9 cellular contexts compared by ENCODE assay signal in genomic region chr14:100025111-100025510, GRCh38. TPM values are rescaled to one million over a fixed set of nuclear protein-coding genes. Genes with fewer than 3 reads are reported as not detected.
DNase-seq lines count a peak whose midpoint lies in the region; ATAC-seq and TF ChIP-seq lines count a peak whose summit lies in the region.
"Had no signal": no experiment of that assay in that cellular context is flagged by ENCODE, and none has a peak within 500 bp of the region (broad histone marks: within the 10 kb centered on the region; RNA-seq: fewer than 3 reads in every experiment).

No MANE protein-coding gene starts in this region.

- ATAC-seq in HG02884 (IDR thresholded peaks at IDR 0.05; ENCODE audit: unreplicated experiment) (peak; percentile 63), GM19455 (IDR thresholded peaks at IDR 0.05; ENCODE audit: unreplicated experiment) (no peak)

- H3K4me3 ChIP-seq in choroid plexus epithelial cell (ENCODE audit: low read depth, low read length) (no peak overlapping the region), neural progenitor cell (no peak overlapping the region)

- DNase-seq in GM03348 (ENCODE audit: low spot score): peak; percentile 44
- DNase-seq in RPMI8226: peak; percentile 19
- peak; percentile 60 for DNase-seq in choroid plexus epithelial cell (ENCODE audit: low read depth)
- DNase-seq in neural progenitor cell (ENCODE audit: low spot score): peak; percentile 57
- no peak for DNase-seq in midbrain (lab: John Stamatoyannopoulos, UW)
- no peak for DNase-seq in NCI-H1092 (lab: John Stamatoyannopoulos, UW)
- DNase-seq: right cardiac atrium had no signal

- H3K4me1 Mint-ChIP-seq in neural progenitor cell: peaks cover 17% of the 10 kb centered on the region

- H3K36me3 Mint-ChIP-seq in neural progenitor cell: peaks cover 17% of the 10 kb centered on the region

- peaks cover 75% of the 10 kb centered on the region for H3K79me2 ChIP-seq in neural progenitor cell (ENCODE audit: low read depth)

- H3K27ac ChIP-seq in neural progenitor cell: no peak overlapping the region

- no peaks in the 10 kb centered on the region for H3K27me3 ChIP-seq in neural progenitor cell

- no peak overlapping the region for H3K4me2 ChIP-seq in neural progenitor cell

- H3K9me3 ChIP-seq in neural progenitor cell (ENCODE audit: low read depth): no peaks in the 10 kb centered on the region

- no peaks in the 10 kb centered on the region for H3F3A ChIP-seq in neural progenitor cell (ENCODE audit: low read depth)

- H3K27ac Mint-ChIP-seq in neural progenitor cell: no peak overlapping the region

- peaks cover 51% of the 10 kb centered on the region for H4K20me1 ChIP-seq in neural progenitor cell (ENCODE audit: low read depth)

- H3K4me3 Mint-ChIP-seq in neural progenitor cell: no peak overlapping the region

- no peaks in the 10 kb centered on the region for H3K27me3 Mint-ChIP-seq in neural progenitor cell (ENCODE audit: insufficient read depth, low read depth)

- no peaks in the 10 kb centered on the region for H3K9me3 Mint-ChIP-seq in neural progenitor cell

- peaks cover 8% of the 10 kb centered on the region for H3K4me1 ChIP-seq in neural progenitor cell

- H3K9ac ChIP-seq in neural progenitor cell: no peak overlapping the region

- H2AFZ ChIP-seq in neural progenitor cell (replicated peaks): no peak overlapping the region

- TF ChIP-seq CTCF in choroid plexus epithelial cell (conservative IDR thresholded peaks at IDR 0.05; ENCODE audit: low read depth, low read length) (peak; percentile 66), neural progenitor cell (IDR thresholded peaks at IDR 0.05) (peak; percentile 49)

- no peaks in the 10 kb centered on the region for H3K36me3 ChIP-seq in neural progenitor cell

RNA-seq across cellular contexts. Expression of gene EVL, which starts 40.1 kb away (rescaled TPM):
- 49.2 and 71.2 TPM in 2 replicates for total RNA-seq in neural progenitor cell (ENCODE audit: low replicate concordance)

Comparison
In these comparisons a context has a peak if more than half of its experiments do, and no peak if none do; other contexts are left out.
1. DNase-seq: peak in GM03348 (single experiment), RPMI8226 (single experiment), choroid plexus epithelial cell (single experiment) and neural progenitor cell (single experiment); none in midbrain (single experiment) and NCI-H1092 (single experiment).